Comparison of ENCODE assay signal across 33 cellular contexts in genomic region chr2:180893752-180894151, GRCh38.
"Had no signal": no experiment of that assay in that cellular context is flagged by ENCODE, and none has a peak within 500 bp of the region (broad histone marks: within the 10 kb centered on the region; RNA-seq: fewer than 3 reads in every experiment).

No MANE protein-coding gene starts in this region.

- H3K36me3 ChIP-seq: adrenal gland, ascending aorta, brain microvascular endothelial cell, breast epithelium, cardiac muscle cell had no signal

- H3K4me1 ChIP-seq: adrenal gland, ascending aorta, body of pancreas, breast epithelium had no signal

- H3K27me3 ChIP-seq: adrenal gland, ascending aorta, body of pancreas, brain microvascular endothelial cell, breast epithelium, cardiac muscle cell had no signal

- ATAC-seq: activated naive CD4-positive, alpha-beta T cell treated with anti-CD3 and anti-CD28 coated beads, Interleukin-2, amount 50 U/mL, for 72 hours; activated naive CD8-positive, alpha-beta T cell treated with anti-CD3 and anti-CD28 coated beads, Interleukin-2, amount 50 U/mL, for 24 hours; activated T-cell treated with anti-CD3 and anti-CD28 coated beads, Interleukin-2, amount 50 U/mL, for 4 hours; activated T-cell treated with anti-CD3 and anti-CD28 coated beads, Interleukin-2, amount 50 U/mL, for 72 hours; activated T-helper 17 cell treated with anti-CD3 and anti-CD28 coated beads, Interleukin-2, amount 50 U/mL, for 72 hours; body of pancreas had no signal

- DNase-seq: activated effector memory CD4-positive, alpha-beta T cell treated with anti-CD3 and anti-CD28 coated beads, Interleukin-2, amount 50 U/mL, for 16 hours; activated effector memory CD4-positive, alpha-beta T cell treated with Interleukin-2 at 50 U/mL for 16 hours; activated gamma-delta T cell; activated gamma-delta T cell treated with Interleukin-2 at 50 U/mL for 16 hours; activated naive CD4-positive, alpha-beta T cell; activated naive CD4-positive, alpha-beta T cell treated with anti-CD3 and anti-CD28 coated beads for 36 hours; activated naive CD4-positive, alpha-beta T cell treated with anti-CD3 and anti-CD28 coated beads, Interleukin-2, amount 10 ng/mL, durations not matched to agents 7 days and 5 days; activated naive CD4-positive, alpha-beta T cell treated with anti-CD3 and anti-CD28 coated beads, Interleukin-2, amount 50 U/mL, for 16 hours; activated naive CD4-positive, alpha-beta T cell treated with Interleukin-2 at 50 U/mL for 16 hours; activated naive CD8-positive, alpha-beta T cell treated with anti-CD3 and anti-CD28 coated beads for 36 hours; activated naive CD8-positive, alpha-beta T cell treated with anti-CD3 and anti-CD28 coated beads, Interleukin-2, amount 10 ng/mL, durations not matched to agents 7 days and 5 days; activated naive CD8-positive, alpha-beta T cell treated with anti-CD3 and anti-CD28 coated beads, Interleukin-2, amount 50 U/mL, for 24 hours; activated T-cell treated with anti-CD3 and anti-CD28 coated beads, Interleukin-2, amount 50 U/mL, for 1 hour; activated T-cell treated with anti-CD3 and anti-CD28 coated beads, Interleukin-2, amount 50 U/mL, for 24 hours; activated T-cell treated with anti-CD3 and anti-CD28 coated beads, Interleukin-2, amount 50 U/mL, for 4 hours; activated T-cell treated with anti-CD3 and anti-CD28 coated beads, Interleukin-2, amount 50 U/mL, for 48 hours; activated T-cell treated with anti-CD3 and anti-CD28 coated beads, Interleukin-2, amount 50 U/mL, for 72 hours; adrenal gland; amniotic stem cell; amygdala; anterior cingulate cortex; aorta; body of pancreas; brain microvascular endothelial cell; caudate nucleus; central memory CD4-positive, alpha-beta T cell; cerebellar nuclear complex had no signal

- H3K9me3 ChIP-seq: adrenal gland, ascending aorta, body of pancreas, breast epithelium had no signal

- H3K4me3 ChIP-seq: adrenal gland, ascending aorta, body of pancreas, breast epithelium, cardiac muscle cell had no signal

- FAIRE-seq: astrocyte had no signal

- H3K27ac ChIP-seq: adrenal gland, ascending aorta, body of pancreas, brain microvascular endothelial cell, breast epithelium, cardiac muscle cell had no signal
